ENCODE assay signal across 1 cellular context in the genomic region with DNA sequence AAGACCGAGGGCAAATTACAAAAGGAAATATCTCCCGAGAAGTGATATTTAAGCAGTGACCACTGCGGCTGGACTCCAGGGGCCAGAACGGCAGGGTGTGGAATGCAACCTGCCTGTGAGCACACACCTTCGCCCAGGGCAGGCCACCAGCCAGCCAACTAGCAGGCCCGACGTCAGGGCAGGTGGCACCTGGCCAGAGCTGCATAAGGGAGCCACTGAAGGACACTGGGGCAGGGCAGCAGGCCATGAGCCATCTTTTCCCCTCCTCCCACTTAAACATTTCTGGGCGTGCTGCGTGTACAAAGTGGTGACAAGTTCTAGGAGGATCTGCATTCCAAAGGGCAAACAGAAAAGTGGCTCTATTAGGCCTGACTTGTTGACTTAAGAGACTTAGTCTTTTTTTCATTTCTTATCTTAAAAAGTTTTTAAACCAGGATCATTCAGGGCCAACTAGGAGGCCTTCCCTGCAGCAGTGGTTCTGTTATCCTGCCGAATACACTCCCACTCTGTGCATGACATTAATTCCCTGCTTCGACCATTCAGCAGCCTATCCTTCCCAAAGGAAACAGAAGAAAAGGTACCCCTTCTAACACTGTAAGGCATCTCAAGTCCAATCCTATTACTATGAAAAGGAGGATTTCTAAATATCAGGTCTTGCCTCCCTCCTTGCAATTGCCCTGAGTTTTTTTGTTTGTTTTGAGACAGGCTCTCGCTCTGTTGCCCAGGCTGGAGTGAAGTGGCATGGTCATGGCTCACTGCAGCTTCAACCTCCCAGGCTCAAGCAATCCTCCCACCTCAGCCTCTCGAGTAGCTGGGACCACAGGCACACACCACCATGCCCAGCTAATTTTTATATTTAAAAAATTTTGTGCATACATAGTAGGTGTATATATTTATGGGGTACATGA.
TF ChIP-seq lines count a peak whose summit lies in the region.

No MANE protein-coding gene starts in this region.

TF ChIP-seq in HepG2, 621 proteins besides CTCF, POLR2A, EP300 and RAD21 (continued from another document and continues in another):
- TF ChIP-seq, protein P1, sequence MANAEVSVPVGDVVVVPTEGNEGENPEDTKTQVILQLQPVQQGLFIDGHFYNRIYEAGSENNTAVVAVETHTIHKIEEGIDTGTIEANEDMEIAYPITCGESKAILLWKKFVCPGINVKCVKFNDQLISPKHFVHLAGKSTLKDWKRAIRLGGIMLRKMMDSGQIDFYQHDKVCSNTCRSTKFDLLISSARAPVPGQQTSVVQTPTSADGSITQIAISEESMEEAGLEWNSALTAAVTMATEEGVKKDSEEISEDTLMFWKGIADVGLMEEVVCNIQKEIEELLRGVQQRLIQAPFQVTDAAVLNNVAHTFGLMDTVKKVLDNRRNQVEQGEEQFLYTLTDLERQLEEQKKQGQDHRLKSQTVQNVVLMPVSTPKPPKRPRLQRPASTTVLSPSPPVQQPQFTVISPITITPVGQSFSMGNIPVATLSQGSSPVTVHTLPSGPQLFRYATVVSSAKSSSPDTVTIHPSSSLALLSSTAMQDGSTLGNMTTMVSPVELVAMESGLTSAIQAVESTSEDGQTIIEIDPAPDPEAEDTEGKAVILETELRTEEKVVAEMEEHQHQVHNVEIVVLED (CRISPR knock-in tag; IDR thresholded peaks at IDR 0.05; ENCODE audit: borderline replicate concordance), result no peak; the same call in 1 of the 2 replicates
- TF ChIP-seq ZNF3 (CRISPR knock-in tag; IDR thresholded peaks at IDR 0.05) (no peak), DR1 (CRISPR knock-in tag; IDR thresholded peaks at IDR 0.05) (no peak), ZMYM2 (CRISPR knock-in tag; IDR thresholded peaks at IDR 0.05) (0 out of 2 replicates have a peak, but pooled peaks have one; percentile 27), ZFP36 (IDR thresholded peaks at IDR 0.05; ENCODE audit: borderline replicate concordance, low read depth, low read length, partially characterized antibody) (no peak), MTF2 (CRISPR knock-in tag; IDR thresholded peaks at IDR 0.05; ENCODE audit: borderline replicate concordance) (no peak), LCORL (IDR thresholded peaks at IDR 0.05) (no peak), LCORL (CRISPR knock-in tag; IDR thresholded peaks at IDR 0.05) (peak; percentile 70), ZNF776 (CRISPR knock-in tag; IDR thresholded peaks at IDR 0.05) (no peak), ZNF333 (CRISPR knock-in tag; IDR thresholded peaks at IDR 0.05; ENCODE audit: borderline replicate concordance) (no peak)
- TF ChIP-seq, protein P2, sequence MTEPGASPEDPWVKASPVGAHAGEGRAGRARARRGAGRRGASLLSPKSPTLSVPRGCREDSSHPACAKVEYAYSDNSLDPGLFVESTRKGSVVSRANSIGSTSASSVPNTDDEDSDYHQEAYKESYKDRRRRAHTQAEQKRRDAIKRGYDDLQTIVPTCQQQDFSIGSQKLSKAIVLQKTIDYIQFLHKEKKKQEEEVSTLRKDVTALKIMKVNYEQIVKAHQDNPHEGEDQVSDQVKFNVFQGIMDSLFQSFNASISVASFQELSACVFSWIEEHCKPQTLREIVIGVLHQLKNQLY (CRISPR knock-in tag; IDR thresholded peaks at IDR 0.05), result peak; percentile 54; the same call in 1 of the 2 replicates
- TF ChIP-seq, protein P3, sequence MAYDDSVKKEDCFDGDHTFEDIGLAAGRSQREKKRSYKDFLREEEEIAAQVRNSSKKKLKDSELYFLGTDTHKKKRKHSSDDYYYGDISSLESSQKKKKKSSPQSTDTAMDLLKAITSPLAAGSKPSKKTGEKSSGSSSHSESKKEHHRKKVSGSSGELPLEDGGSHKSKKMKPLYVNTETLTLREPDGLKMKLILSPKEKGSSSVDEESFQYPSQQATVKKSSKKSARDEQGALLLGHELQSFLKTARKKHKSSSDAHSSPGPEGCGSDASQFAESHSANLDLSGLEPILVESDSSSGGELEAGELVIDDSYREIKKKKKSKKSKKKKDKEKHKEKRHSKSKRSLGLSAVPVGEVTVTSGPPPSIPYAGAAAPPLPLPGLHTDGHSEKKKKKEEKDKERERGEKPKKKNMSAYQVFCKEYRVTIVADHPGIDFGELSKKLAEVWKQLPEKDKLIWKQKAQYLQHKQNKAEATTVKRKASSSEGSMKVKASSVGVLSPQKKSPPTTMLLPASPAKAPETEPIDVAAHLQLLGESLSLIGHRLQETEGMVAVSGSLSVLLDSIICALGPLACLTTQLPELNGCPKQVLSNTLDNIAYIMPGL (CRISPR knock-in tag; IDR thresholded peaks at IDR 0.05; ENCODE audit: borderline replicate concordance in 1 of 2, low read depth in 1 of 2), result no peak
- TF ChIP-seq, protein P4, sequence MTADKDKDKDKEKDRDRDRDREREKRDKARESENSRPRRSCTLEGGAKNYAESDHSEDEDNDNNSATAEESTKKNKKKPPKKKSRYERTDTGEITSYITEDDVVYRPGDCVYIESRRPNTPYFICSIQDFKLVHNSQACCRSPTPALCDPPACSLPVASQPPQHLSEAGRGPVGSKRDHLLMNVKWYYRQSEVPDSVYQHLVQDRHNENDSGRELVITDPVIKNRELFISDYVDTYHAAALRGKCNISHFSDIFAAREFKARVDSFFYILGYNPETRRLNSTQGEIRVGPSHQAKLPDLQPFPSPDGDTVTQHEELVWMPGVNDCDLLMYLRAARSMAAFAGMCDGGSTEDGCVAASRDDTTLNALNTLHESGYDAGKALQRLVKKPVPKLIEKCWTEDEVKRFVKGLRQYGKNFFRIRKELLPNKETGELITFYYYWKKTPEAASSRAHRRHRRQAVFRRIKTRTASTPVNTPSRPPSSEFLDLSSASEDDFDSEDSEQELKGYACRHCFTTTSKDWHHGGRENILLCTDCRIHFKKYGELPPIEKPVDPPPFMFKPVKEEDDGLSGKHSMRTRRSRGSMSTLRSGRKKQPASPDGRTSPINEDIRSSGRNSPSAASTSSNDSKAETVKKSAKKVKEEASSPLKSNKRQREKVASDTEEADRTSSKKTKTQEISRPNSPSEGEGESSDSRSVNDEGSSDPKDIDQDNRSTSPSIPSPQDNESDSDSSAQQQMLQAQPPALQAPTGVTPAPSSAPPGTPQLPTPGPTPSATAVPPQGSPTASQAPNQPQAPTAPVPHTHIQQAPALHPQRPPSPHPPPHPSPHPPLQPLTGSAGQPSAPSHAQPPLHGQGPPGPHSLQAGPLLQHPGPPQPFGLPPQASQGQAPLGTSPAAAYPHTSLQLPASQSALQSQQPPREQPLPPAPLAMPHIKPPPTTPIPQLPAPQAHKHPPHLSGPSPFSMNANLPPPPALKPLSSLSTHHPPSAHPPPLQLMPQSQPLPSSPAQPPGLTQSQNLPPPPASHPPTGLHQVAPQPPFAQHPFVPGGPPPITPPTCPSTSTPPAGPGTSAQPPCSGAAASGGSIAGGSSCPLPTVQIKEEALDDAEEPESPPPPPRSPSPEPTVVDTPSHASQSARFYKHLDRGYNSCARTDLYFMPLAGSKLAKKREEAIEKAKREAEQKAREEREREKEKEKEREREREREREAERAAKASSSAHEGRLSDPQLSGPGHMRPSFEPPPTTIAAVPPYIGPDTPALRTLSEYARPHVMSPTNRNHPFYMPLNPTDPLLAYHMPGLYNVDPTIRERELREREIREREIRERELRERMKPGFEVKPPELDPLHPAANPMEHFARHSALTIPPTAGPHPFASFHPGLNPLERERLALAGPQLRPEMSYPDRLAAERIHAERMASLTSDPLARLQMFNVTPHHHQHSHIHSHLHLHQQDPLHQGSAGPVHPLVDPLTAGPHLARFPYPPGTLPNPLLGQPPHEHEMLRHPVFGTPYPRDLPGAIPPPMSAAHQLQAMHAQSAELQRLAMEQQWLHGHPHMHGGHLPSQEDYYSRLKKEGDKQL (CRISPR knock-in tag; IDR thresholded peaks at IDR 0.05; ENCODE audit: low read depth), result peak; percentile 69; the same call in 1 of the 2 replicates
- TF ChIP-seq, protein P5, sequence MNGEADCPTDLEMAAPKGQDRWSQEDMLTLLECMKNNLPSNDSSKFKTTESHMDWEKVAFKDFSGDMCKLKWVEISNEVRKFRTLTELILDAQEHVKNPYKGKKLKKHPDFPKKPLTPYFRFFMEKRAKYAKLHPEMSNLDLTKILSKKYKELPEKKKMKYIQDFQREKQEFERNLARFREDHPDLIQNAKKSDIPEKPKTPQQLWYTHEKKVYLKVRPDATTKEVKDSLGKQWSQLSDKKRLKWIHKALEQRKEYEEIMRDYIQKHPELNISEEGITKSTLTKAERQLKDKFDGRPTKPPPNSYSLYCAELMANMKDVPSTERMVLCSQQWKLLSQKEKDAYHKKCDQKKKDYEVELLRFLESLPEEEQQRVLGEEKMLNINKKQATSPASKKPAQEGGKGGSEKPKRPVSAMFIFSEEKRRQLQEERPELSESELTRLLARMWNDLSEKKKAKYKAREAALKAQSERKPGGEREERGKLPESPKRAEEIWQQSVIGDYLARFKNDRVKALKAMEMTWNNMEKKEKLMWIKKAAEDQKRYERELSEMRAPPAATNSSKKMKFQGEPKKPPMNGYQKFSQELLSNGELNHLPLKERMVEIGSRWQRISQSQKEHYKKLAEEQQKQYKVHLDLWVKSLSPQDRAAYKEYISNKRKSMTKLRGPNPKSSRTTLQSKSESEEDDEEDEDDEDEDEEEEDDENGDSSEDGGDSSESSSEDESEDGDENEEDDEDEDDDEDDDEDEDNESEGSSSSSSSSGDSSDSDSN (CRISPR knock-in tag; IDR thresholded peaks at IDR 0.05), result peak; percentile 42; the same call in 1 of the 2 replicates
- TF ChIP-seq, protein P6, sequence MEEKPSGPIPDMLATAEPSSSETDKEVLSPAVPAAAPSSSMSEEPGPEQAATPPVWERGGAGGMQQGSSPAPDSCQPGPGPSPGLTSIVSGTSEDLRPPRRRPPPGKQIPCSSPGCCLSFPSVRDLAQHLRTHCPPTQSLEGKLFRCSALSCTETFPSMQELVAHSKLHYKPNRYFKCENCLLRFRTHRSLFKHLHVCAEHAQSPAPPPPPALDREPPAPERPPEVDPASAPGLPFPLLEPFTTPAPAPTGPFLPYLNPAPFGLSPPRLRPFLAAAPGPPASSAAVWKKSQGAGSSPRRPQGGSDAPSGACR (CRISPR knock-in tag; IDR thresholded peaks at IDR 0.05), result 0 out of 2 replicates have a peak, but pooled peaks have one; percentile 52
- TF ChIP-seq, protein P7, sequence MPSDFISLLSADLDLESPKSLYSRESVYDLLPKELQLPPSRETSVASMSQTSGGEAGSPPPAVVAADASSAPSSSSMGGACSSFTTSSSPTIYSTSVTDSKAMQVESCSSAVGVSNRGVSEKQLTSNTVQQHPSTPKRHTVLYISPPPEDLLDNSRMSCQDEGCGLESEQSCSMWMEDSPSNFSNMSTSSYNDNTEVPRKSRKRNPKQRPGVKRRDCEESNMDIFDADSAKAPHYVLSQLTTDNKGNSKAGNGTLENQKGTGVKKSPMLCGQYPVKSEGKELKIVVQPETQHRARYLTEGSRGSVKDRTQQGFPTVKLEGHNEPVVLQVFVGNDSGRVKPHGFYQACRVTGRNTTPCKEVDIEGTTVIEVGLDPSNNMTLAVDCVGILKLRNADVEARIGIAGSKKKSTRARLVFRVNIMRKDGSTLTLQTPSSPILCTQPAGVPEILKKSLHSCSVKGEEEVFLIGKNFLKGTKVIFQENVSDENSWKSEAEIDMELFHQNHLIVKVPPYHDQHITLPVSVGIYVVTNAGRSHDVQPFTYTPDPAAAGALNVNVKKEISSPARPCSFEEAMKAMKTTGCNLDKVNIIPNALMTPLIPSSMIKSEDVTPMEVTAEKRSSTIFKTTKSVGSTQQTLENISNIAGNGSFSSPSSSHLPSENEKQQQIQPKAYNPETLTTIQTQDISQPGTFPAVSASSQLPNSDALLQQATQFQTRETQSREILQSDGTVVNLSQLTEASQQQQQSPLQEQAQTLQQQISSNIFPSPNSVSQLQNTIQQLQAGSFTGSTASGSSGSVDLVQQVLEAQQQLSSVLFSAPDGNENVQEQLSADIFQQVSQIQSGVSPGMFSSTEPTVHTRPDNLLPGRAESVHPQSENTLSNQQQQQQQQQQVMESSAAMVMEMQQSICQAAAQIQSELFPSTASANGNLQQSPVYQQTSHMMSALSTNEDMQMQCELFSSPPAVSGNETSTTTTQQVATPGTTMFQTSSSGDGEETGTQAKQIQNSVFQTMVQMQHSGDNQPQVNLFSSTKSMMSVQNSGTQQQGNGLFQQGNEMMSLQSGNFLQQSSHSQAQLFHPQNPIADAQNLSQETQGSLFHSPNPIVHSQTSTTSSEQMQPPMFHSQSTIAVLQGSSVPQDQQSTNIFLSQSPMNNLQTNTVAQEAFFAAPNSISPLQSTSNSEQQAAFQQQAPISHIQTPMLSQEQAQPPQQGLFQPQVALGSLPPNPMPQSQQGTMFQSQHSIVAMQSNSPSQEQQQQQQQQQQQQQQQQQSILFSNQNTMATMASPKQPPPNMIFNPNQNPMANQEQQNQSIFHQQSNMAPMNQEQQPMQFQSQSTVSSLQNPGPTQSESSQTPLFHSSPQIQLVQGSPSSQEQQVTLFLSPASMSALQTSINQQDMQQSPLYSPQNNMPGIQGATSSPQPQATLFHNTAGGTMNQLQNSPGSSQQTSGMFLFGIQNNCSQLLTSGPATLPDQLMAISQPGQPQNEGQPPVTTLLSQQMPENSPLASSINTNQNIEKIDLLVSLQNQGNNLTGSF (CRISPR knock-in tag; IDR thresholded peaks at IDR 0.05), result no peak
- TF ChIP-seq, protein P8, sequence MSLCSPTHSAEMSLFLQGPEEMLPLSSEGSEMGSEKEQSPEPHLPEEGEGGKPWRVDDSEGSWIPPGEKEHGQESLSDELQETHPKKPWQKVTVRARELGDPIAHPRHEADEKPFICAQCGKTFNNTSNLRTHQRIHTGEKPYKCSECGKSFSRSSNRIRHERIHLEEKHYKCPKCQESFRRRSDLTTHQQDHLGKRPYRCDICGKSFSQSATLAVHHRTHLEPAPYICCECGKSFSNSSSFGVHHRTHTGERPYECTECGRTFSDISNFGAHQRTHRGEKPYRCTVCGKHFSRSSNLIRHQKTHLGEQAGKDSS (CRISPR knock-in tag; IDR thresholded peaks at IDR 0.05; ENCODE audit: borderline replicate concordance, low read depth), result no peak
- TF ChIP-seq, protein P9, sequence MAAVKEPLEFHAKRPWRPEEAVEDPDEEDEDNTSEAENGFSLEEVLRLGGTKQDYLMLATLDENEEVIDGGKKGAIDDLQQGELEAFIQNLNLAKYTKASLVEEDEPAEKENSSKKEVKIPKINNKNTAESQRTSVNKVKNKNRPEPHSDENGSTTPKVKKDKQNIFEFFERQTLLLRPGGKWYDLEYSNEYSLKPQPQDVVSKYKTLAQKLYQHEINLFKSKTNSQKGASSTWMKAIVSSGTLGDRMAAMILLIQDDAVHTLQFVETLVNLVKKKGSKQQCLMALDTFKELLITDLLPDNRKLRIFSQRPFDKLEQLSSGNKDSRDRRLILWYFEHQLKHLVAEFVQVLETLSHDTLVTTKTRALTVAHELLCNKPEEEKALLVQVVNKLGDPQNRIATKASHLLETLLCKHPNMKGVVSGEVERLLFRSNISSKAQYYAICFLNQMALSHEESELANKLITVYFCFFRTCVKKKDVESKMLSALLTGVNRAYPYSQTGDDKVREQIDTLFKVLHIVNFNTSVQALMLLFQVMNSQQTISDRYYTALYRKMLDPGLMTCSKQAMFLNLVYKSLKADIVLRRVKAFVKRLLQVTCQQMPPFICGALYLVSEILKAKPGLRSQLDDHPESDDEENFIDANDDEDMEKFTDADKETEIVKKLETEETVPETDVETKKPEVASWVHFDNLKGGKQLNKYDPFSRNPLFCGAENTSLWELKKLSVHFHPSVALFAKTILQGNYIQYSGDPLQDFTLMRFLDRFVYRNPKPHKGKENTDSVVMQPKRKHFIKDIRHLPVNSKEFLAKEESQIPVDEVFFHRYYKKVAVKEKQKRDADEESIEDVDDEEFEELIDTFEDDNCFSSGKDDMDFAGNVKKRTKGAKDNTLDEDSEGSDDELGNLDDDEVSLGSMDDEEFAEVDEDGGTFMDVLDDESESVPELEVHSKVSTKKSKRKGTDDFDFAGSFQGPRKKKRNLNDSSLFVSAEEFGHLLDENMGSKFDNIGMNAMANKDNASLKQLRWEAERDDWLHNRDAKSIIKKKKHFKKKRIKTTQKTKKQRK (IDR thresholded peaks at IDR 0.05; ENCODE audit: low read length), result no peak
- TF ChIP-seq, protein P10, sequence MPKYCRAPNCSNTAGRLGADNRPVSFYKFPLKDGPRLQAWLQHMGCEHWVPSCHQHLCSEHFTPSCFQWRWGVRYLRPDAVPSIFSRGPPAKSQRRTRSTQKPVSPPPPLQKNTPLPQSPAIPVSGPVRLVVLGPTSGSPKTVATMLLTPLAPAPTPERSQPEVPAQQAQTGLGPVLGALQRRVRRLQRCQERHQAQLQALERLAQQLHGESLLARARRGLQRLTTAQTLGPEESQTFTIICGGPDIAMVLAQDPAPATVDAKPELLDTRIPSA (CRISPR knock-in tag; IDR thresholded peaks at IDR 0.05; ENCODE audit: borderline replicate concordance), result no peak
